In genomic region chr14:20671597-20672283, GRCh38 we compare ENCODE assay signal across 1 cellular context.
A peak's percentile ranks its signal among the peaks of the same experiment; 100 is the strongest.
TF ChIP-seq lines count a peak whose summit lies in the region.

No MANE protein-coding gene starts in this region.

TF ChIP-seq in HepG2, 621 proteins besides CTCF, POLR2A, EP300 and RAD21 (continued from another document and continues in another):
- TF ChIP-seq SKIL (CRISPR knock-in tag; IDR thresholded peaks at IDR 0.05; ENCODE audit: borderline replicate concordance) (peak; percentile 82), PITX1 (CRISPR knock-in tag; IDR thresholded peaks at IDR 0.05) (peak; percentile 71; the same call in 1 of the 2 replicates), KDM5A (IDR thresholded peaks at IDR 0.05; ENCODE audit: borderline replicate concordance, low read length) (peak; percentile 54; the same call in 1 of the 2 replicates), ZBTB3 (CRISPR knock-in tag; IDR thresholded peaks at IDR 0.05; ENCODE audit: borderline replicate concordance, low read depth) (no peak), UBTF (CRISPR knock-in tag; IDR thresholded peaks at IDR 0.05) (no peak), HOMEZ (CRISPR knock-in tag; IDR thresholded peaks at IDR 0.05; ENCODE audit: low read depth) (no peak), ZBTB34 (CRISPR knock-in tag; IDR thresholded peaks at IDR 0.05) (no peak), CEBPZ (IDR thresholded peaks at IDR 0.05; ENCODE audit: low read length) (no peak), KAT7 (CRISPR knock-in tag; IDR thresholded peaks at IDR 0.05; ENCODE audit: borderline replicate concordance) (peak; percentile 48; the same call in 1 of the 2 replicates), ZNF280D (CRISPR knock-in tag; IDR thresholded peaks at IDR 0.05) (0 out of 2 replicates have a peak, but pooled peaks have one; percentile 34), IKZF5 (CRISPR knock-in tag; IDR thresholded peaks at IDR 0.05) (peak; percentile 68), ZNF34 (CRISPR knock-in tag; IDR thresholded peaks at IDR 0.05; ENCODE audit: borderline replicate concordance) (no peak), BRCA1 (CRISPR knock-in tag; IDR thresholded peaks at IDR 0.05) (no peak), GZF1 (CRISPR knock-in tag; IDR thresholded peaks at IDR 0.05) (no peak), ZNF260 (CRISPR knock-in tag; IDR thresholded peaks at IDR 0.05; ENCODE audit: borderline replicate concordance, low read depth) (no peak), MXD3 (CRISPR knock-in tag; IDR thresholded peaks at IDR 0.05) (no peak), ZFP36L2 (CRISPR knock-in tag; IDR thresholded peaks at IDR 0.05) (no peak), DNMT1 (CRISPR knock-in tag; IDR thresholded peaks at IDR 0.05) (no peak), SRSF9 (IDR thresholded peaks at IDR 0.05; ENCODE audit: borderline replicate concordance, insufficient read depth, low read depth, low read length, poor library complexity, severe bottlenecking) (no peak), KDM4B (CRISPR knock-in tag; IDR thresholded peaks at IDR 0.05) (0 out of 2 replicates have a peak, but pooled peaks have one; percentile 71), PRDM15 (CRISPR knock-in tag; IDR thresholded peaks at IDR 0.05) (no peak), ZBTB44 (CRISPR knock-in tag; IDR thresholded peaks at IDR 0.05) (no peak), PBX2 (CRISPR knock-in tag; IDR thresholded peaks at IDR 0.05) (no peak), MTA3 (CRISPR knock-in tag; IDR thresholded peaks at IDR 0.05) (no peak), ZNF670 (CRISPR knock-in tag; IDR thresholded peaks at IDR 0.05; ENCODE audit: borderline replicate concordance) (0 out of 2 replicates have a peak, but pooled peaks have one; percentile 32), FOXO1 (CRISPR knock-in tag; IDR thresholded peaks at IDR 0.05) (peak; percentile 97), ZNF335 (CRISPR knock-in tag; IDR thresholded peaks at IDR 0.05) (no peak), NR2F1 (CRISPR knock-in tag; IDR thresholded peaks at IDR 0.05) (peak in 1 of 2 experiments; percentile 17; a peak in 1 of 4 replicates)
